Comparison of ENCODE assay signal across 8 cellular contexts in the genomic region with DNA sequence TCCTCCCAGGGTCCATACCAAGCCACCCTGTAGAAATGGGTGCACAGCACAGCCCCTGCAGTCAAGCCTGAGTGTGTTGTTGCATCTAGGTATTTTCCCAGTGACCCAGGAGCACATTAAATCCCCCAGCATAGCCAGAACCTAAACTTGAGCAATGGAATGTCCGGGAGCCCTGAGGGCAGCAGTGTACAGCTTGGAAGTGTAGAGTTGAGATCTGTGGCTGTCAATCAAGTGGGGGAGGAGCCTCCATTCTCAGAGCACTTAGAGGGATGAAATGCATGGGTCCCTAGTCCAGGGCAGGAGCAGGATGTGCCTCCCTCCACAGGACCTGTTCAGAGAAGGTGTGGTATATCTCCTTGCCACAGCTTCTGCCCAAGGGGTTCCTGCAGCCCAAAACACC.
"Had no signal": no experiment of that assay in that cellular context is flagged by ENCODE, and none has a peak within 500 bp of the region (broad histone marks: within the 10 kb centered on the region; RNA-seq: fewer than 3 reads in every experiment).

No MANE protein-coding gene starts in this region.

- H2AFZ ChIP-seq: GM23248 had no signal

- DNase-seq: GM23248, GOT3, H7, HCEC 1CT, HFFc6 had no signal

- H3K27ac Mint-ChIP-seq: HFFc6, IgD-negative memory B cell had no signal

- H3K4me3 Mint-ChIP-seq: HFFc6, IgD-negative memory B cell had no signal

- H3K36me3 Mint-ChIP-seq: IgD-negative memory B cell had no signal

- H3K4me1 Mint-ChIP-seq: IgD-negative memory B cell had no signal

- H3K9ac ChIP-seq: GM23248 had no signal

- H3K27ac ChIP-seq: GM23248, HL-60 had no signal

- H3K4me3 ChIP-seq: GM23248 had no signal

- ATAC-seq: HepG2 had no signal
